In the genomic region with DNA sequence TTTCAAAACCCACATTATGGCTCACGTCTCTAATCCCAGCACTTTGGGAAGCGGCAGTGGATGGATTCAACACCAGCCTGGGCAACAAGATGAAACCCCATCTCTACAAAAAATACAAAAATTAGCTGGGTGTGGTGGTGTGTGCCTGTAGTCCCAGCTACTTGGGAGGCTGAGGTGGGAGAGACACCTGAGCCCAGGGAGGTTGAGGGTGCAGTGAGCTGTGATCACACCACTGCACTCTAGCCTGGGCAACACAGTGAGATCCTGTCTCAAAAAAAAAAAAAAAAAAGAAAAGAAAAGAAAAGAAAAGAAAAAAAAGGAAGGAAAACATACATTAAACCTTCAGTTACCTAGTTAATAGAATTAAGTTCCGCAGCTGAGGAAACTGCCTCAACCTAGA, we compare ENCODE assay signal across 8 cellular contexts. TPM values are rescaled to one million over a fixed set of nuclear protein-coding genes. Genes with fewer than 3 reads are reported as not detected.
DNase-seq lines count a peak whose midpoint lies in the region; ATAC-seq, FAIRE-seq and TF ChIP-seq lines count a peak whose summit lies in the region.
"Not testable (repeated sequence)": the region's sequence is repeated elsewhere in the genome, so short reads cannot be mapped to it uniquely, and the experiment has no call there.

No MANE protein-coding gene starts in this region.

- not testable (repeated sequence) for TF ChIP-seq EP300 in HepG2 (IDR thresholded peaks at IDR 0.05; ENCODE audit: low read depth in 2 of 2, low read length in 2 of 2); HepG2 (CRISPR knock-in tag; IDR thresholded peaks at IDR 0.05; ENCODE audit: borderline replicate concordance)

- not testable (repeated sequence) for H3K4me3 Mint-ChIP-seq in activated B cell treated with CpG ODN at 0.5 μM for 24 hours

- ATAC-seq in activated B cell treated with CpG ODN at 0.5 μM for 24 hours (ENCODE audit: low read depth); activated naive CD4-positive, alpha-beta T cell treated with anti-CD3 and anti-CD28 coated beads, Interleukin-2, amount 50 U/mL, for 72 hours; HepG2; psoas muscle; thoracic aorta (ENCODE audit: insufficient number of reproducible peaks, low FRiP score, low read depth): not testable (repeated sequence)

- H2AFZ ChIP-seq in HepG2 (ENCODE audit: low read length): not testable (repeated sequence)

- peaks cover 51% of the 10 kb centered on the region for H3K4me1 Mint-ChIP-seq in activated B cell treated with CpG ODN at 0.5 μM for 24 hours

- H3K27ac ChIP-seq in AG04450 (ENCODE audit: low read depth, low read length) (peak overlapping the region; percentile 22), HUES48 (ENCODE audit: low read depth, low read length) (peak overlapping the region; percentile 77), dorsolateral prefrontal cortex (peak overlapping the region in 30 of 59 donors; percentile 2 to 84 (median 55)), psoas muscle (peak overlapping the region; percentile 87), thoracic aorta (peak overlapping the region; percentile 44 to 78)
- not testable (repeated sequence) for H3K27ac ChIP-seq in HepG2 (ENCODE audit: extremely low read length, insufficient read depth, low read length)

- TF ChIP-seq CTCF in AG04450 (IDR thresholded peaks at IDR 0.05; ENCODE audit: low read depth, low read length); activated B cell treated with CpG ODN at 0.5 μM for 24 hours (IDR thresholded peaks at IDR 0.05); dorsolateral prefrontal cortex (IDR thresholded peaks at IDR 0.05 in 54 of 56, conservative IDR thresholded peaks at IDR 0.05 in 2 of 56; ENCODE audit: low read depth in 1 of 56, partially characterized antibody in 56 of 56); HepG2 (CRISPR knock-in tag; IDR thresholded peaks at IDR 0.05); psoas muscle (IDR thresholded peaks at IDR 0.05); thoracic aorta (IDR thresholded peaks at IDR 0.05): not testable (repeated sequence)

- DNase-seq in AG04450 (ENCODE audit: low read depth, low spot score); activated B cell treated with CpG ODN at 0.5 μM for 24 hours; activated naive CD4-positive, alpha-beta T cell treated with anti-CD3 and anti-CD28 coated beads, Interleukin-2, amount 50 U/mL, for 72 hours (ENCODE audit: low spot score in 2 of 2); dorsolateral prefrontal cortex; HepG2 (ENCODE audit: low spot score); psoas muscle; thoracic aorta (ENCODE audit: low spot score): not testable (repeated sequence)

- not testable (repeated sequence) for H3K27me3 ChIP-seq in AG04450 (ENCODE audit: control insufficient read depth, insufficient read depth, low read length); HUES48 (ENCODE audit: control insufficient read depth, insufficient read depth, low read length); dorsolateral prefrontal cortex; HepG2 (ENCODE audit: control insufficient read depth in 1 of 2, insufficient read depth in 2 of 2, low read length in 2 of 2); psoas muscle (ENCODE audit: insufficient read depth in 3 of 3, low read length in 2 of 3); thoracic aorta (replicated peaks; ENCODE audit: insufficient read depth)

- H3K9ac ChIP-seq in HUES48 (ENCODE audit: low read depth, low read length); HepG2 (ENCODE audit: insufficient read depth, low read depth, low read length): not testable (repeated sequence)

- not testable (repeated sequence) for H3K27me3 Mint-ChIP-seq in activated B cell treated with CpG ODN at 0.5 μM for 24 hours

- TF ChIP-seq RAD21 in HepG2 (CRISPR knock-in tag; IDR thresholded peaks at IDR 0.05): not testable (repeated sequence)

- not testable (repeated sequence) for H3K79me2 ChIP-seq in HepG2 (ENCODE audit: insufficient read depth, low read length)

- POLR2A ChIA-PET in AG04450 (lab: Yijun Ruan, JAX): interaction anchor here (0.7 to 0.9 kb wide), 2 partner anchors 145 to 212 kb away, joined by 6 to 9 read pairs; no protein-coding TSS in a partner anchor
- POLR2A ChIA-PET in activated B cell treated with CpG ODN at 0.5 μM for 24 hours (lab: Charles Lee): interaction anchor here (0.6 to 3.5 kb wide), 10 partner anchors 16 to 174 kb away, joined by 4 to 27 read pairs (median 7); partner anchors contain the start of gene ARHGAP17
- POLR2A ChIA-PET in HepG2 (lab: Yijun Ruan, JAX): interaction anchor here (1.1 kb wide), 1 partner anchor 16 kb away, joined by 4 read pairs; no protein-coding TSS in a partner anchor

- H3K9me3 Mint-ChIP-seq in activated B cell treated with CpG ODN at 0.5 μM for 24 hours; activated naive CD4-positive, alpha-beta T cell treated with anti-CD3 and anti-CD28 coated beads, Interleukin-2, amount 50 U/mL, for 72 hours: not testable (repeated sequence)

- intact Hi-C loops in activated B cell treated with CpG ODN at 0.5 μM for 24 hours (cut with micrococcal nuclease): not testable (repeated sequence)
- intact Hi-C loops in dorsolateral prefrontal cortex (cut with DNase I): loop anchor here in 1 of 2 donors (5.0 kb wide), 1 partner anchor 76 kb away; no protein-coding TSS in a partner anchor
- intact Hi-C loops in HepG2 (cut with micrococcal nuclease; ENCODE audit: unreplicated experiment): loop anchor here (10.0 kb wide), 1 partner anchor 216 kb away; no protein-coding TSS in a partner anchor
- intact Hi-C loops in psoas muscle (cut with DNase I): loop anchor here in 1 of 2 donors (5.0 kb wide), 1 partner anchor 69 kb away; no protein-coding TSS in a partner anchor

- CTCF ChIA-PET in AG04450 (lab: Charles Lee): interaction anchor here (0.8 kb wide), 1 partner anchor 84 kb away, joined by 4 read pairs; no protein-coding TSS in a partner anchor
- CTCF ChIA-PET in activated B cell treated with CpG ODN at 0.5 μM for 24 hours (lab: Charles Lee); HepG2 (lab: Yijun Ruan, JAX; ENCODE audit: low intra/inter-chr PET ratio, low total read pairs): not testable (repeated sequence)

- TF ChIP-seq POLR2A in HepG2 (IDR thresholded peaks at IDR 0.05; ENCODE audit: insufficient read depth in 1 of 2, low read depth in 2 of 2, low read length in 2 of 2): not testable (repeated sequence)

- H3K4me1 ChIP-seq in HUES48 (ENCODE audit: control insufficient read depth, insufficient read depth, low read length): not testable (repeated sequence)
- peaks cover 41% of the 10 kb centered on the region for H3K4me1 ChIP-seq in HepG2 (ENCODE audit: insufficient read depth, low read length)
- H3K4me1 ChIP-seq in psoas muscle: peaks cover 23% of the 10 kb centered on the region
- peaks cover 7 to 21% of the 10 kb centered on the region in 2 donors for H3K4me1 ChIP-seq in thoracic aorta (ENCODE audit: control insufficient read depth in 1 of 2, low read depth in 2 of 2)

- in situ Hi-C loops in HepG2 (cut with HindIII; ENCODE audit: extremely low pct_ligation_motif_present, low pct_unique_long_range_greater_than_20kb): not testable (repeated sequence)

- not testable (repeated sequence) for H3K36me3 Mint-ChIP-seq in activated B cell treated with CpG ODN at 0.5 μM for 24 hours (ENCODE audit: low read depth); activated naive CD4-positive, alpha-beta T cell treated with anti-CD3 and anti-CD28 coated beads, Interleukin-2, amount 50 U/mL, for 72 hours

- H3K27ac Mint-ChIP-seq in activated B cell treated with CpG ODN at 0.5 μM for 24 hours: peak overlapping the region; percentile 95
- peak overlapping the region; percentile 14 to 95 for H3K27ac Mint-ChIP-seq in activated naive CD4-positive, alpha-beta T cell treated with anti-CD3 and anti-CD28 coated beads, Interleukin-2, amount 50 U/mL, for 72 hours

- not testable (repeated sequence) for H3K4me2 ChIP-seq in HepG2 (ENCODE audit: low read depth, low read length)

- not testable (repeated sequence) for H3K4me3 ChIP-seq in AG04450 (ENCODE audit: low read depth, low read length); HUES48 (ENCODE audit: low read depth, low read length); HepG2 (replicated peaks in 1 of 3; ENCODE audit: insufficient read depth in 1 of 3, low read depth in 2 of 3, low read length in 3 of 3); psoas muscle; thoracic aorta
- peak overlapping the region in 1 of 59 donors; percentile 15 for H3K4me3 ChIP-seq in dorsolateral prefrontal cortex

- not testable (repeated sequence) for BruUV-seq in HepG2 (replicated peaks; lab: Mats Ljungman, UMichigan)

- WGBS in HepG2 (ENCODE audit: low lambda C conversion rate): 85% methylated on average over 3 of the region's 3 CpGs
- WGBS in psoas muscle, 3 donors: 95 to 98% (median 96%) methylated on average over 3 of the region's 3 CpGs

- not testable (repeated sequence) for H3K36me3 ChIP-seq in HUES48 (ENCODE audit: control insufficient read depth, insufficient read depth, low read length); HepG2 (replicated peaks in 1 of 2; ENCODE audit: control insufficient read depth in 1 of 2, insufficient read depth in 2 of 2, low read length in 2 of 2); psoas muscle (ENCODE audit: insufficient read depth in 1 of 2, low read depth in 1 of 2); thoracic aorta

- not testable (repeated sequence) for H4K20me1 ChIP-seq in HepG2 (ENCODE audit: insufficient read depth, low read length)

- H3K9me3 ChIP-seq in AG04450 (ENCODE audit: control insufficient read depth, insufficient read depth, low read length); HUES48 (ENCODE audit: control insufficient read depth, insufficient read depth, low read length); HepG2 (ENCODE audit: low read length); psoas muscle; thoracic aorta: not testable (repeated sequence)

- FAIRE-seq in HepG2 (lab: Jason Lieb, UNC): not testable (repeated sequence)

RNA-seq across cellular contexts. Expression of gene ARHGAP17, which starts 35.8 kb away (rescaled TPM):
- polyA plus RNA-seq in AG04450 (2011; rRNA removed): 53.7 and 65.9 TPM in 2 replicates
- polyA minus RNA-seq in AG04450 (2011; rRNA and poly(A)+ RNA removed): 66.7 and 69.8 TPM in 2 replicates
- 287 and 310 TPM in 2 replicates for total RNA-seq in activated B cell treated with CpG ODN at 0.5 μM for 24 hours
- total RNA-seq in activated naive CD4-positive, alpha-beta T cell treated with anti-CD3 and anti-CD28 coated beads, Interleukin-2, amount 50 U/mL, for 72 hours: 10 to 100 TPM; 66.8 to 72.0 TPM
- total RNA-seq in dorsolateral prefrontal cortex: 10 to 100 TPM; 28.6 to 95.8 (median 54.2) TPM
- 24.6 and 43.8 TPM in 2 replicates for total RNA-seq in HepG2 (2016; rRNA removed; fragmentation: Illumina TruSeq; extraction: Trizol)
- total RNA-seq in HepG2 (2016; cell fraction: cytosol; rRNA removed; fragmentation: Illumina TruSeq; extraction: Trizol; ENCODE audit: low read depth): 13.5 and 14.6 TPM in 2 replicates
- 22.9 and 34.1 TPM in 2 replicates for total RNA-seq in HepG2 (2016; cell fraction: insoluble cytoplasmic fraction; rRNA removed; fragmentation: Illumina TruSeq; extraction: Trizol)
- total RNA-seq in HepG2 (2016; cell fraction: membrane; rRNA removed; fragmentation: Illumina TruSeq; extraction: Trizol): 38.2 and 42.2 TPM in 2 replicates
- total RNA-seq in HepG2 (2016; cell fraction: nucleus; rRNA removed; fragmentation: Illumina TruSeq; extraction: Trizol): 51.5 and 56.4 TPM in 2 replicates
- polyA plus RNA-seq in HepG2 (2011; rRNA removed): 18.7 and 20.8 TPM in 2 replicates
- 12.9 and 15.6 TPM in 2 replicates for polyA plus RNA-seq in HepG2 (2011; cell fraction: cytosol; rRNA removed)
- polyA plus RNA-seq in HepG2 (2011; cell fraction: nucleus; rRNA removed): 45.1 and 48.7 TPM in 2 replicates
- 43.9 and 44.3 TPM in 2 replicates for polyA plus RNA-seq in HepG2 (2012)
- polyA plus RNA-seq in HepG2 (2016; cell fraction: cytosol; fragmentation: Illumina TruSeq; extraction: Trizol; ENCODE audit: low read depth): 13.4 and 14.4 TPM in 2 replicates
- polyA plus RNA-seq in HepG2 (2016; cell fraction: insoluble cytoplasmic fraction; fragmentation: Illumina TruSeq; extraction: Trizol; ENCODE audit: low read depth): 50.2 and 64.9 TPM in 2 replicates
- polyA plus RNA-seq in HepG2 (2016; cell fraction: membrane; fragmentation: Illumina TruSeq; extraction: Trizol; ENCODE audit: low read depth): 28.7 and 35.1 TPM in 2 replicates
- polyA plus RNA-seq in HepG2 (2016; cell fraction: nucleus; fragmentation: Illumina TruSeq; extraction: Trizol; ENCODE audit: insufficient read depth, low read depth): 76.7 and 80.0 TPM in 2 replicates
- 32.6 and 34.6 TPM in 2 replicates for polyA minus RNA-seq in HepG2 (2011; rRNA and poly(A)+ RNA removed; ENCODE audit: low replicate concordance)
- 25.9 and 33.1 TPM in 2 replicates for polyA minus RNA-seq in HepG2 (2011; cell fraction: cytosol; rRNA and poly(A)+ RNA removed)
- 83.6 and 90.6 TPM in 2 replicates for polyA minus RNA-seq in HepG2 (2011; cell fraction: nucleus; rRNA and poly(A)+ RNA removed)
- 10 to 100 TPM; 38.6 to 83.0 (median 57.7) TPM for total RNA-seq in psoas muscle
- polyA plus RNA-seq in psoas muscle: 10 to 100 TPM; 15.9 to 31.7 (median 23.3) TPM
- 10 to 100 TPM; 39.0 to 83.2 TPM for total RNA-seq in thoracic aorta
